In the genomic region with DNA sequence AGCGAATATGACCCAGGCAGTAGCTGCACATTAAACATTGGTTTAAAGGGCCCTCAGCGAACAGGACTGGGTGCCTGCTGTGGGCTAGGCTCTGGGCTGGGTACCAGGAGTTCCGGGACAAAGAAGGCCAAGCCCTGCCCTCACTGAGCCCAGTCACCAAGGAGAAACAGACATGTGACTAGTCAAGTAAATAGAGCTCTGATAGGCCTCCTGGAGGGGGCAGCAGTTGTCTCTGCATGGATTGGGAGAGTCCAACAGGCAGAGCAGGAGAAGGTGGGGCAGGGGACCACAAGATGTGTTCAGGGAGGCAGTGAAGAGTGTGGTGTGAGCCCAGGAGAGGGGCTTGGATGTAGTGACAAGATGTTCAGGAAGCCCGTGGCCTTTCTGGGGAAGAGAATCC, we compare ENCODE assay signal across 8 cellular contexts. TPM values are rescaled to one million over a fixed set of nuclear protein-coding genes. Genes with fewer than 3 reads are reported as not detected.
DNase-seq lines count a peak whose midpoint lies in the region; ATAC-seq and TF ChIP-seq lines count a peak whose summit lies in the region.

No MANE protein-coding gene starts in this region.

- peaks cover 81% of the 10 kb centered on the region for H3K79me2 ChIP-seq in PC-9 (ENCODE audit: low read depth)

- peak overlapping the region; percentile 96 for H3K4me2 ChIP-seq in PC-9

- intact Hi-C loops in left ventricle myocardium inferior (cut with micrococcal nuclease), result no loop called here
- intact Hi-C loops in PC-9 (cut with micrococcal nuclease; ENCODE audit: unreplicated experiment), result loop anchor here (1.0 kb wide), 1 partner anchor 93 kb away; no protein-coding TSS in a partner anchor

- TF ChIP-seq EP300 in suprapubic skin (IDR thresholded peaks at IDR 0.05), result no peak

- no TSS peak for BruUV-seq in PC-9 (replicated peaks; lab: Mats Ljungman, UMichigan)

- ATAC-seq in HG03378 (IDR thresholded peaks at IDR 0.05; ENCODE audit: unreplicated experiment), result no peak

- CTCF ChIA-PET in PC-9 (lab: Charles Lee), result interaction anchor here (0.6 to 1.6 kb wide), 5 partner anchors 43 to 95 kb away, joined by 3 to 5 read pairs (median 5); no protein-coding TSS in a partner anchor

- 38% methylated on average over 4 of the region's 4 CpGs for WGBS in suprapubic skin

- H3K9me3 ChIP-seq in left ventricle myocardium inferior (replicated peaks), result no peaks in the 10 kb centered on the region
- H3K9me3 ChIP-seq in right atrium auricular region, result no peaks in the 10 kb centered on the region
- no peaks in the 10 kb centered on the region for H3K9me3 ChIP-seq in PC-9 (ENCODE audit: insufficient read depth, low read depth)
- no peaks in the 10 kb centered on the region for H3K9me3 ChIP-seq in suprapubic skin

- H3K27ac ChIP-seq in left ventricle myocardium inferior (replicated peaks), result no peak overlapping the region
- H3K27ac ChIP-seq in right atrium auricular region, result no peak overlapping the region
- no peak overlapping the region; the same call in 1 of the 2 replicates for H3K27ac ChIP-seq in PC-9
- H3K27ac ChIP-seq in suprapubic skin, result peak overlapping the region; percentile 3

- peaks cover 30% of the 10 kb centered on the region for H3F3A ChIP-seq in PC-9 (ENCODE audit: insufficient read depth, low read depth)

- H2AFZ ChIP-seq in PC-9, result no peak overlapping the region

- POLR2A ChIA-PET in PC-9 (lab: Charles Lee; ENCODE audit: unreplicated experiment), result interaction anchor here (0.6 to 0.7 kb wide), 2 partner anchors 44 to 139 kb away, joined by 3 to 7 read pairs; no protein-coding TSS in a partner anchor

- H3K4me3 ChIP-seq in left ventricle myocardium inferior, result no peak overlapping the region
- no peak overlapping the region for H3K4me3 ChIP-seq in right atrium auricular region
- H3K4me3 ChIP-seq in PC-9, result peak overlapping the region; percentile 1; the same call in 1 of the 2 replicates
- no peak overlapping the region for H3K4me3 ChIP-seq in suprapubic skin

- no peaks in the 10 kb centered on the region for H3K9me2 ChIP-seq in PC-9 (ENCODE audit: insufficient read depth)

- no peak for TF ChIP-seq POLR2A in suprapubic skin (IDR thresholded peaks at IDR 0.05)

- DNase-seq in left ventricle myocardium inferior, result peak; percentile 25
- DNase-seq in right atrium auricular region (ENCODE audit: low spot score), result no peak
- DNase-seq in PC-9, result peak; percentile 51 to 56
- DNase-seq in fibroblast of gingiva (ENCODE audit: low read depth), result peak; percentile 71
- DNase-seq in suprapubic skin (ENCODE audit: low spot score in 2 of 2), result peak; percentile 73 to 83
- no peak for DNase-seq in activated CD4-positive, CD25-positive, alpha-beta regulatory T cell treated with anti-CD3 and anti-CD28 coated beads, Interleukin-2, amount 50 U/mL, for 72 hours
- DNase-seq in stimulated activated CD4-positive, alpha-beta T cell treated with anti-CD3 and anti-CD28 coated beads, Interleukin-4, amount 100 ng/mL, for 4 hours, result no peak

- H3K36me3 ChIP-seq in left ventricle myocardium inferior, result peaks cover 17% of the 10 kb centered on the region
- peaks cover 12% of the 10 kb centered on the region for H3K36me3 ChIP-seq in right atrium auricular region
- peaks cover 19% of the 10 kb centered on the region; the same call in 1 of the 2 replicates for H3K36me3 ChIP-seq in PC-9 (ENCODE audit: low read depth)
- H3K36me3 ChIP-seq in suprapubic skin, result no peaks in the 10 kb centered on the region

- TF ChIP-seq CTCF in left ventricle myocardium inferior (IDR thresholded peaks at IDR 0.05; ENCODE audit: borderline replicate concordance) (no peak), right atrium auricular region (IDR thresholded peaks at IDR 0.05) (no peak), PC-9 (conservative IDR thresholded peaks at IDR 0.05) (peak; percentile 54; the same call in 1 of the 2 replicates), suprapubic skin (IDR thresholded peaks at IDR 0.05) (peak in 1 of 2 donors; percentile 8)

- peaks cover 57% of the 10 kb centered on the region for H4K20me1 ChIP-seq in PC-9 (ENCODE audit: insufficient read depth)

- H3K27me3 ChIP-seq in left ventricle myocardium inferior (ENCODE audit: low read depth) (no peaks in the 10 kb centered on the region), right atrium auricular region (no peaks in the 10 kb centered on the region), PC-9 (ENCODE audit: insufficient read depth, low read depth) (no peaks in the 10 kb centered on the region), suprapubic skin (no peaks in the 10 kb centered on the region)

- H3K4me1 ChIP-seq in left ventricle myocardium inferior (peaks cover 74% of the 10 kb centered on the region), right atrium auricular region (peaks cover 0 to 52% of the 10 kb centered on the region in 2 donors), PC-9 (replicated peaks; ENCODE audit: insufficient read depth) (peaks cover 28% of the 10 kb centered on the region), suprapubic skin (peaks cover 38% of the 10 kb centered on the region)

RNA-seq across cellular contexts. Expression of a gene that starts 3.1 kb away (rescaled TPM):
- total RNA-seq in left ventricle myocardium inferior, result 39.0 TPM
- 10 to 100 TPM; 31.7 to 45.7 TPM for total RNA-seq in right atrium auricular region
- 220 and 272 TPM in 2 replicates for total RNA-seq in PC-9 (2021)
- total RNA-seq in suprapubic skin, result 10 to 100 TPM; 44.3 to 59.7 (median 54.4) TPM

RNA-seq across cellular contexts. Expression of a gene that starts 42.3 kb away (rescaled TPM):
- total RNA-seq in left ventricle myocardium inferior, result 1.5 TPM
- 1 to 10 TPM; 3.0 to 3.1 TPM for total RNA-seq in right atrium auricular region
- not detected in 2 replicates for total RNA-seq in PC-9 (2021)
- total RNA-seq in suprapubic skin, result 1 to 10 TPM in 1 of 4 donors, under 1 TPM in 2, not detected in 1; 0.57 to 2.3 (median 0.64) TPM

RNA-seq across cellular contexts. Expression of a gene that starts 42.4 kb away (rescaled TPM):
- total RNA-seq in left ventricle myocardium inferior (not detected), right atrium auricular region (not detected), PC-9 (2021) (not detected in 2 replicates), suprapubic skin (not detected)

Comparison
In these comparisons a context has a peak if more than half of its experiments do, and no peak if none do; other contexts are left out.
1. DNase-seq: peak in left ventricle myocardium inferior (single experiment), PC-9 (2 of 2), fibroblast of gingiva (single experiment) and suprapubic skin (2 of 2); none in right atrium auricular region (single experiment), activated CD4-positive, CD25-positive, alpha-beta regulatory T cell treated with anti-CD3 and anti-CD28 coated beads, Interleukin-2, amount 50 U/mL, for 72 hours (single experiment) and stimulated activated CD4-positive, alpha-beta T cell treated with anti-CD3 and anti-CD28 coated beads, Interleukin-4, amount 100 ng/mL, for 4 hours (0 of 2).